ENCODE assay signal across 9 cellular contexts in genomic region chr6:32110632-32111031, GRCh38. TPM values are rescaled to one million over a fixed set of nuclear protein-coding genes. Genes with fewer than 3 reads are reported as not detected.
DNase-seq lines count a peak whose midpoint lies in the region; ATAC-seq, FAIRE-seq and TF ChIP-seq lines count a peak whose summit lies in the region.
"Had no signal": no experiment of that assay in that cellular context is flagged by ENCODE, and none has a peak within 500 bp of the region (broad histone marks: within the 10 kb centered on the region; RNA-seq: fewer than 3 reads in every experiment).

No MANE protein-coding gene starts in this region.

- peak overlapping the region; percentile 16 for H3K27ac Mint-ChIP-seq in progenitor cell of endocrine pancreas

- SMC1A ChIA-PET in GM12878 (lab: Charles Lee; ENCODE audit: uncharacterized antibody, unreplicated experiment), result no interaction called here

- peaks cover 14% of the 10 kb centered on the region for H3K4me1 Mint-ChIP-seq in progenitor cell of endocrine pancreas (ENCODE audit: low read depth)

- peak; percentile 69 for TF ChIP-seq POLR2A in GM12878 (IDR thresholded peaks at IDR 0.05; ENCODE audit: low read depth, low read length)

- H3K36me3 Mint-ChIP-seq in progenitor cell of endocrine pancreas (ENCODE audit: insufficient read depth), result peaks cover 6% of the 10 kb centered on the region

- no peak for TF ChIP-seq EP300 in GM12878 (IDR thresholded peaks at IDR 0.05; ENCODE audit: borderline replicate concordance in 1 of 2, control insufficient read depth in 1 of 2, low read depth in 2 of 2, low read length in 2 of 2)

- H3K9me3 Mint-ChIP-seq in progenitor cell of endocrine pancreas (ENCODE audit: low read depth), result no peaks in the 10 kb centered on the region
- H3K9me3 Mint-ChIP-seq: neural crest cell; T-helper 1 cell treated with Interleukin-12 subunit alpha and Interleukin-12 subunit beta and Interleukin-4 antibody, amounts not matched to agents 30 μg/mL and 1 μg/mL, for 36 hours had no signal

- H3K9me3 ChIP-seq in GM12878 (replicated peaks; ENCODE audit: control insufficient read depth, insufficient read depth, low read length), result no peaks in the 10 kb centered on the region
- H3K9me3 ChIP-seq: colonic mucosa had no signal

- H3K36me3 ChIP-seq in GM12878 (ENCODE audit: control insufficient read depth in 2 of 2, insufficient read depth in 2 of 2, low read length in 1 of 2), result peaks cover 0 to 2% of the 10 kb centered on the region in 2 experiments; a peak in 2 of 4 replicates
- H3K36me3 ChIP-seq: colonic mucosa had no signal

- WGBS in GM12878 (ENCODE audit: insufficient coverage, insufficient replicate concordance, low lambda C conversion rate, missing lambda C conversion rate), result 73% methylated on average over 7 of the region's 7 CpGs

- no peak overlapping the region for H3K4me3 Mint-ChIP-seq in progenitor cell of endocrine pancreas (ENCODE audit: low read depth)
- H3K4me3 Mint-ChIP-seq: neural crest cell; T-helper 1 cell treated with Interleukin-12 subunit alpha and Interleukin-12 subunit beta and Interleukin-4 antibody, amounts not matched to agents 30 μg/mL and 1 μg/mL, for 36 hours had no signal

- TF ChIP-seq RAD21 in GM12878 (IDR thresholded peaks at IDR 0.05; ENCODE audit: insufficient read depth, low read depth, low read length), result no peak

- TF ChIP-seq CTCF in GM12878 (IDR thresholded peaks at IDR 0.05 in 2 of 3, conservative IDR thresholded peaks at IDR 0.05 in 1 of 3; ENCODE audit: control insufficient read depth in 2 of 3, extremely low read depth in 1 of 3, insufficient read depth in 1 of 3, low read depth in 3 of 3, low read length in 3 of 3) (no peak), progenitor cell of endocrine pancreas (IDR thresholded peaks at IDR 0.05; ENCODE audit: unreplicated experiment) (no peak)

- CTCF ChIA-PET in GM12878 (lab: Yijun Ruan, JAX), result no interaction called here

- no peak overlapping the region for H3K9ac ChIP-seq in GM12878 (ENCODE audit: control insufficient read depth, insufficient read depth, low read length)

- no peaks in the 10 kb centered on the region for H3K79me2 ChIP-seq in GM12878 (ENCODE audit: control insufficient read depth, insufficient read depth, low read length)

- no peaks in the 10 kb centered on the region for H3K4me1 ChIP-seq in GM12878 (ENCODE audit: control insufficient read depth, insufficient read depth, low read length)

- POLR2A ChIA-PET in GM12878 (lab: Charles Lee), result interaction anchor here (0.6 kb wide), 1 partner anchor 10 kb away, joined by 7 read pairs; no protein-coding TSS in a partner anchor

- H3K27ac ChIP-seq in GM12878 (ENCODE audit: control insufficient read depth, insufficient read depth), result no peak overlapping the region
- H3K27ac ChIP-seq: colonic mucosa had no signal

- H3K4me3 ChIP-seq in GM12878, result no peak overlapping the region
- H3K4me3 ChIP-seq: colonic mucosa had no signal

- H3K27me3 ChIP-seq in GM12878 (replicated peaks in 1 of 2; ENCODE audit: control insufficient read depth in 2 of 2, insufficient read depth in 2 of 2, low read length in 1 of 2), result no peaks in the 10 kb centered on the region; a peak in 1 of 4 replicates
- H3K27me3 ChIP-seq: colonic mucosa had no signal

- peaks cover 23% of the 10 kb centered on the region for H3K27me3 Mint-ChIP-seq in progenitor cell of endocrine pancreas

- no peak overlapping the region for H2AFZ ChIP-seq in GM12878 (ENCODE audit: control insufficient read depth, low read depth, low read length)

- in situ Hi-C loops in GM12878 (cut with MboI), result no loop called here

- no TSS peak for BruUV-seq in GM12878 (replicated peaks; lab: Mats Ljungman, UMichigan)

- FAIRE-seq in GM12878 (lab: Jason Lieb, UNC), result no peak

- H4K20me1 ChIP-seq in GM12878 (ENCODE audit: control insufficient read depth, insufficient read depth), result no peaks in the 10 kb centered on the region

- no peak for DNase-seq in GM12878 (ENCODE audit: low read depth, low spot score)
- no peak for DNase-seq in progenitor cell of endocrine pancreas (ENCODE audit: low spot score, unreplicated experiment)
- no peak for DNase-seq in activated T-cell treated with anti-CD3 and anti-CD28 coated beads for 4 hours
- DNase-seq: colonic mucosa, hypothalamus, MM.1S had no signal

- ATAC-seq in GM12878 (no peak), GM21528 (IDR thresholded peaks at IDR 0.05; ENCODE audit: low FRiP score, unreplicated experiment) (no peak)

- H3K4me2 ChIP-seq in GM12878 (ENCODE audit: control insufficient read depth, insufficient read depth), result no peak overlapping the region

- RAD21 ChIA-PET in GM12878 (lab: Charles Lee; ENCODE audit: unreplicated experiment), result no interaction called here

- intact Hi-C loops in GM12878 (cut with micrococcal nuclease; ENCODE audit: unreplicated experiment), result loop anchor here (10.0 kb wide), 1 partner anchor 674 kb away; no protein-coding TSS in a partner anchor

RNA-seq across cellular contexts. Expression of gene TNXB, which starts 1.5 kb away (rescaled TPM):
- 38.2 and 45.9 TPM in 2 replicates for total RNA-seq in GM12878 (2013; cell fraction: nucleolus; rRNA removed)
- total RNA-seq in GM12878 (2014; rRNA removed) (0.28 and 1.8 TPM in 2 replicates), GM12878 (2014; rRNA removed; fragmentation: Illumina TruSeq; extraction: Trizol) (0.49 and 0.69 TPM in 2 replicates), GM12878 (2021) (1.6 and 2.5 TPM in 2 replicates), progenitor cell of endocrine pancreas (10.3 and 14.6 TPM in 2 replicates)
- polyA plus RNA-seq in GM12878 (2011; ENCODE audit: low read depth), result 0.10 TPM
- polyA plus RNA-seq in GM12878 (2011; rRNA removed) (0.49 and 0.87 TPM in 2 replicates), GM12878 (2014; fragmentation: Illumina TruSeq; extraction: Trizol) (0.02 and 1.4 TPM in 2 replicates), GM12878 (2014; fragmentation: Nextera tagmentation; extraction: Ambion mirVana) (not detected), GM12878 (2014; rRNA removed) (1.7 and 3.6 TPM in 2 replicates), GM12878 (2016; fragmentation: Nextera tagmentation; extraction: Ambion mirVana) (under 1 TPM; 0.03 to 0.07 TPM)
- polyA plus RNA-seq in GM12878 (2011; cell fraction: cytosol; rRNA removed), result 0.32 and 0.82 TPM in 2 replicates
- 4.8 and 6.0 TPM in 2 replicates for polyA plus RNA-seq in GM12878 (2011; cell fraction: nucleus; rRNA removed)
- polyA plus RNA-seq in GM12878 (2012), result 3.0 and 4.0 TPM in 2 replicates
- polyA minus RNA-seq in GM12878 (2011; rRNA and poly(A)+ RNA removed), result 2.0 and 2.4 TPM in 2 replicates
- polyA minus RNA-seq in GM12878 (2011; cell fraction: cytosol; rRNA and poly(A)+ RNA removed), result 0.42 TPM in 1 of 2 replicates, not detected in the other
- 3.6 and 6.0 TPM in 2 replicates for polyA minus RNA-seq in GM12878 (2011; cell fraction: nucleus; rRNA and poly(A)+ RNA removed)

RNA-seq across cellular contexts. Expression of gene ATF6B, which starts 17.4 kb away (rescaled TPM):
- 85.1 and 87.6 TPM in 2 replicates for total RNA-seq in GM12878 (2013; cell fraction: nucleolus; rRNA removed)
- total RNA-seq in GM12878 (2014; rRNA removed), result 10.8 and 14.1 TPM in 2 replicates
- total RNA-seq in GM12878 (2014; rRNA removed; fragmentation: Illumina TruSeq; extraction: Trizol), result 21.7 and 24.4 TPM in 2 replicates
- total RNA-seq in GM12878 (2021), result 80.1 and 83.9 TPM in 2 replicates
- 175 TPM for polyA plus RNA-seq in GM12878 (2011; ENCODE audit: low read depth)
- 19.4 and 57.2 TPM in 2 replicates for polyA plus RNA-seq in GM12878 (2011; rRNA removed)
- 64.5 and 77.0 TPM in 2 replicates for polyA plus RNA-seq in GM12878 (2011; cell fraction: cytosol; rRNA removed)
- 115 and 140 TPM in 2 replicates for polyA plus RNA-seq in GM12878 (2011; cell fraction: nucleus; rRNA removed)
- polyA plus RNA-seq in GM12878 (2012), result 85.3 and 128 TPM in 2 replicates
- 40.0 and 76.3 TPM in 2 replicates for polyA plus RNA-seq in GM12878 (2014; fragmentation: Illumina TruSeq; extraction: Trizol)
- 10 to 100 TPM; 13.6 to 16.0 TPM for polyA plus RNA-seq in GM12878 (2014; fragmentation: Nextera tagmentation; extraction: Ambion mirVana)
- 75.1 and 83.0 TPM in 2 replicates for polyA plus RNA-seq in GM12878 (2014; rRNA removed)
- polyA plus RNA-seq in GM12878 (2016; fragmentation: Nextera tagmentation; extraction: Ambion mirVana), result 10 to 100 TPM; 42.5 to 45.5 TPM
- 30.4 and 51.5 TPM in 2 replicates for polyA minus RNA-seq in GM12878 (2011; rRNA and poly(A)+ RNA removed)
- polyA minus RNA-seq in GM12878 (2011; cell fraction: cytosol; rRNA and poly(A)+ RNA removed), result 16.9 and 21.8 TPM in 2 replicates
- 28.9 and 52.9 TPM in 2 replicates for polyA minus RNA-seq in GM12878 (2011; cell fraction: nucleus; rRNA and poly(A)+ RNA removed)
- 89.4 and 95.0 TPM in 2 replicates for total RNA-seq in progenitor cell of endocrine pancreas

RNA-seq across cellular contexts. Expression of gene FKBPL, which starts 19.5 kb away (rescaled TPM):
- total RNA-seq in GM12878 (2013; cell fraction: nucleolus; rRNA removed), result 1.6 and 2.6 TPM in 2 replicates
- total RNA-seq in GM12878 (2014; rRNA removed) (4.2 and 5.1 TPM in 2 replicates), GM12878 (2014; rRNA removed; fragmentation: Illumina TruSeq; extraction: Trizol) (6.0 and 6.3 TPM in 2 replicates), GM12878 (2021) (6.0 and 6.5 TPM in 2 replicates), progenitor cell of endocrine pancreas (8.4 and 8.7 TPM in 2 replicates)
- polyA plus RNA-seq in GM12878 (2011; ENCODE audit: low read depth), result 2.3 TPM
- polyA plus RNA-seq in GM12878 (2011; rRNA removed) (2.8 and 4.2 TPM in 2 replicates), GM12878 (2014; fragmentation: Illumina TruSeq; extraction: Trizol) (3.7 and 6.1 TPM in 2 replicates), GM12878 (2014; fragmentation: Nextera tagmentation; extraction: Ambion mirVana) (1 to 10 TPM; 2.7 to 7.4 TPM), GM12878 (2014; rRNA removed) (6.3 and 6.5 TPM in 2 replicates), GM12878 (2016; fragmentation: Nextera tagmentation; extraction: Ambion mirVana) (1 to 10 TPM; 7.1 to 9.3 TPM)
- 4.2 and 4.7 TPM in 2 replicates for polyA plus RNA-seq in GM12878 (2011; cell fraction: cytosol; rRNA removed)
- 3.3 and 4.5 TPM in 2 replicates for polyA plus RNA-seq in GM12878 (2011; cell fraction: nucleus; rRNA removed)
- 3.7 and 4.7 TPM in 2 replicates for polyA plus RNA-seq in GM12878 (2012)
- polyA minus RNA-seq in GM12878 (2011; rRNA and poly(A)+ RNA removed), result 3.4 and 4.9 TPM in 2 replicates
- 2.0 and 2.3 TPM in 2 replicates for polyA minus RNA-seq in GM12878 (2011; cell fraction: cytosol; rRNA and poly(A)+ RNA removed)
- 2.7 and 3.2 TPM in 2 replicates for polyA minus RNA-seq in GM12878 (2011; cell fraction: nucleus; rRNA and poly(A)+ RNA removed)

RNA-seq across cellular contexts. Expression of gene PRRT1, which starts 41.1 kb away (rescaled TPM):
- 0.17 TPM in 1 of 2 replicates, not detected in the other for total RNA-seq in GM12878 (2013; cell fraction: nucleolus; rRNA removed)
- total RNA-seq in GM12878 (2014; rRNA removed), result 0.11 TPM in 1 of 2 replicates, not detected in the other
- not detected in 2 replicates for total RNA-seq in GM12878 (2014; rRNA removed; fragmentation: Illumina TruSeq; extraction: Trizol)
- 0.15 TPM in 1 of 2 replicates, not detected in the other for total RNA-seq in GM12878 (2021)
- not detected for polyA plus RNA-seq in GM12878 (2011; ENCODE audit: low read depth)
- polyA plus RNA-seq in GM12878 (2011; rRNA removed), result 0.04 and 0.08 TPM in 2 replicates
- 0.17 and 0.18 TPM in 2 replicates for polyA plus RNA-seq in GM12878 (2011; cell fraction: cytosol; rRNA removed)
- 1.1 TPM in 2 replicates for polyA plus RNA-seq in GM12878 (2011; cell fraction: nucleus; rRNA removed)
- 0.18 and 0.26 TPM in 2 replicates for polyA plus RNA-seq in GM12878 (2012)
- 0.04 TPM in 1 of 2 replicates, not detected in the other for polyA plus RNA-seq in GM12878 (2014; fragmentation: Illumina TruSeq; extraction: Trizol)
- not detected for polyA plus RNA-seq in GM12878 (2014; fragmentation: Nextera tagmentation; extraction: Ambion mirVana)
- 0.13 TPM in 1 of 2 replicates, not detected in the other for polyA plus RNA-seq in GM12878 (2014; rRNA removed)
- not detected for polyA plus RNA-seq in GM12878 (2016; fragmentation: Nextera tagmentation; extraction: Ambion mirVana)
- 0.21 TPM in 1 of 2 replicates, not detected in the other for polyA minus RNA-seq in GM12878 (2011; rRNA and poly(A)+ RNA removed)
- not detected in 2 replicates for polyA minus RNA-seq in GM12878 (2011; cell fraction: cytosol; rRNA and poly(A)+ RNA removed)
- polyA minus RNA-seq in GM12878 (2011; cell fraction: nucleus; rRNA and poly(A)+ RNA removed), result 0.24 TPM in 1 of 2 replicates, not detected in the other
- 2.9 and 3.3 TPM in 2 replicates for total RNA-seq in progenitor cell of endocrine pancreas

RNA-seq across cellular contexts. Expression of gene PPT2, which starts 43.3 kb away (rescaled TPM):
- total RNA-seq in GM12878 (2013; cell fraction: nucleolus; rRNA removed), result 17.3 and 64.4 TPM in 2 replicates
- total RNA-seq in GM12878 (2014; rRNA removed), result 21.7 and 25.5 TPM in 2 replicates
- total RNA-seq in GM12878 (2014; rRNA removed; fragmentation: Illumina TruSeq; extraction: Trizol), result 2.7 and 2.9 TPM in 2 replicates
- 7.3 and 7.9 TPM in 2 replicates for total RNA-seq in GM12878 (2021)
- 2.9 TPM for polyA plus RNA-seq in GM12878 (2011; ENCODE audit: low read depth)
- 4.2 and 6.9 TPM in 2 replicates for polyA plus RNA-seq in GM12878 (2011; rRNA removed)
- polyA plus RNA-seq in GM12878 (2011; cell fraction: cytosol; rRNA removed), result 8.1 and 8.6 TPM in 2 replicates
- 17.3 and 20.2 TPM in 2 replicates for polyA plus RNA-seq in GM12878 (2011; cell fraction: nucleus; rRNA removed)
- polyA plus RNA-seq in GM12878 (2012), result 3.6 and 3.8 TPM in 2 replicates
- 6.3 and 6.7 TPM in 2 replicates for polyA plus RNA-seq in GM12878 (2014; fragmentation: Illumina TruSeq; extraction: Trizol)
- 1 to 10 TPM; 1.3 to 2.5 TPM for polyA plus RNA-seq in GM12878 (2014; fragmentation: Nextera tagmentation; extraction: Ambion mirVana)
- polyA plus RNA-seq in GM12878 (2014; rRNA removed), result 6.8 and 7.6 TPM in 2 replicates
- polyA plus RNA-seq in GM12878 (2016; fragmentation: Nextera tagmentation; extraction: Ambion mirVana), result 1 to 10 TPM; 3.4 to 4.8 TPM
- polyA minus RNA-seq in GM12878 (2011; rRNA and poly(A)+ RNA removed), result 3.7 and 5.4 TPM in 2 replicates
- polyA minus RNA-seq in GM12878 (2011; cell fraction: cytosol; rRNA and poly(A)+ RNA removed), result 2.8 and 7.1 TPM in 2 replicates
- 5.1 and 5.9 TPM in 2 replicates for polyA minus RNA-seq in GM12878 (2011; cell fraction: nucleus; rRNA and poly(A)+ RNA removed)
- total RNA-seq in progenitor cell of endocrine pancreas, result 75.5 and 80.8 TPM in 2 replicates
